In genomic region chr6:830667-831327, GRCh38 we compare ENCODE assay signal across 18 cellular contexts.
"Had no signal": no experiment of that assay in that cellular context is flagged by ENCODE, and none has a peak within 500 bp of the region (broad histone marks: within the 10 kb centered on the region; RNA-seq: fewer than 3 reads in every experiment).

No MANE protein-coding gene starts in this region.

- H3K27me3 ChIP-seq: hepatocyte had no signal

- H3K36me3 ChIP-seq: left ventricle myocardium inferior, spleen, thoracic aorta had no signal

- H3K4me1 ChIP-seq: foreskin keratinocyte, spleen had no signal

- H3K9me3 ChIP-seq: thoracic aorta had no signal

- H3K79me2 ChIP-seq: hepatocyte had no signal

- ATAC-seq: activated CD8-positive, alpha-beta T cell treated with anti-CD3 and anti-CD28 coated beads for 36 hours; activated naive CD4-positive, alpha-beta T cell treated with anti-CD3 and anti-CD28 coated beads, Interleukin-2, amount 50 U/mL, for 72 hours; foreskin keratinocyte; naive thymus-derived CD8-positive, alpha-beta T cell; T-helper 17 cell had no signal

- DNase-seq: activated CD4-positive, alpha-beta T cell treated with anti-CD3 and anti-CD28 coated beads, Interleukin-2, amount 10 ng/mL, durations not matched to agents 24 days and 14 days; activated CD8-positive, alpha-beta T cell treated with anti-CD3 and anti-CD28 coated beads for 36 hours; activated gamma-delta T cell treated with Interleukin-2 at 50 U/mL for 16 hours; aorta; caudate nucleus; dermis blood vessel endothelial cell; effector CD8-positive, alpha-beta T cell; foreskin keratinocyte; kidney glomerular epithelial cell; left ventricle myocardium inferior; naive thymus-derived CD8-positive, alpha-beta T cell; spleen; stimulated activated CD4-positive, alpha-beta T cell treated with anti-CD3 and anti-CD28 coated beads, Interleukin-4, amount 100 ng/mL, for 1 hour; stimulated activated naive CD4-positive, alpha-beta T cell treated with Interleukin-2 at 50 U/mL for 16 hours; T-helper 17 cell had no signal

- H3K4me2 ChIP-seq: hepatocyte had no signal

- H3K27ac ChIP-seq: foreskin keratinocyte, hepatocyte, left ventricle myocardium inferior, spleen, thoracic aorta had no signal

- H3K4me3 ChIP-seq: hepatocyte, left ventricle myocardium inferior, spleen, thoracic aorta had no signal
